ENCODE assay signal across 2 cellular contexts in genomic region chr13:80224468-80224867, GRCh38.
TF ChIP-seq lines count a peak whose summit lies in the region.

No MANE protein-coding gene starts in this region.

TF ChIP-seq in SK-N-SH, 30 proteins besides CTCF, POLR2A, EP300 and RAD21:
- no peak for TF ChIP-seq MXI1 (IDR thresholded peaks at IDR 0.05; ENCODE audit: low read depth, low read length)
- TF ChIP-seq SMC3 (IDR thresholded peaks at IDR 0.05; ENCODE audit: low read depth, low read length) = no peak
- no peak for TF ChIP-seq MAX (IDR thresholded peaks at IDR 0.05; ENCODE audit: low read depth)
- TF ChIP-seq USF1 (IDR thresholded peaks at IDR 0.05; ENCODE audit: borderline replicate concordance, low read depth) = no peak
- no peak for TF ChIP-seq TAF1 (IDR thresholded peaks at IDR 0.05; ENCODE audit: borderline replicate concordance, low read depth, low read length)
- 0 out of 2 replicates have a peak, but pooled peaks have one; percentile 15 for TF ChIP-seq JUND (IDR thresholded peaks at IDR 0.05)
- TF ChIP-seq GATA2 (CRISPR knock-in tag; IDR thresholded peaks at IDR 0.05) = no peak
- no peak for TF ChIP-seq FOSL2 (IDR thresholded peaks at IDR 0.05; ENCODE audit: borderline replicate concordance, low read depth)
- TF ChIP-seq RXRA (IDR thresholded peaks at IDR 0.05; ENCODE audit: borderline replicate concordance, low read depth) = no peak
- peak; percentile 74 for TF ChIP-seq PBX3 (IDR thresholded peaks at IDR 0.05)
- TF ChIP-seq SIN3A (IDR thresholded peaks at IDR 0.05; ENCODE audit: borderline replicate concordance, low read depth, low read length) = no peak
- no peak for TF ChIP-seq FOXM1 (IDR thresholded peaks at IDR 0.05; ENCODE audit: low read depth)
- no peak for TF ChIP-seq POLR2AphosphoS5 (IDR thresholded peaks at IDR 0.05; ENCODE audit: low read depth, low read length)
- no peak for TF ChIP-seq IRF3 (IDR thresholded peaks at IDR 0.05; ENCODE audit: low read depth, low read length)
- TF ChIP-seq EZH2phosphoT487 (IDR thresholded peaks at IDR 0.05; ENCODE audit: borderline replicate concordance, low read depth) = no peak
TF ChIP-seq in SK-N-SH: peak in this region for 2.

TF ChIP-seq in SK-N-SH treated with all-trans-retinoic acid at 6 μM for 48 hours, 23 proteins besides CTCF, POLR2A, EP300 and RAD21:
- no peak for TF ChIP-seq PATZ1 (CRISPR knock-in tag; IDR thresholded peaks at IDR 0.05; ENCODE audit: borderline replicate concordance)
- no peak for TF ChIP-seq OSR1 (CRISPR knock-in tag; IDR thresholded peaks at IDR 0.05)
- TF ChIP-seq CSRNP3 (CRISPR knock-in tag; IDR thresholded peaks at IDR 0.05) = no peak
- no peak for TF ChIP-seq RARB (CRISPR knock-in tag; IDR thresholded peaks at IDR 0.05)
- no peak for TF ChIP-seq POU6F1 (CRISPR knock-in tag; IDR thresholded peaks at IDR 0.05; ENCODE audit: borderline replicate concordance, low read depth)
- TF ChIP-seq PPARA (CRISPR knock-in tag; IDR thresholded peaks at IDR 0.05; ENCODE audit: borderline replicate concordance) = no peak
- TF ChIP-seq ARNTL (CRISPR knock-in tag; IDR thresholded peaks at IDR 0.05; ENCODE audit: borderline replicate concordance, low read depth) = no peak
- no peak for TF ChIP-seq TOX (CRISPR knock-in tag; IDR thresholded peaks at IDR 0.05; ENCODE audit: borderline replicate concordance)
- TF ChIP-seq ZNF70 (CRISPR knock-in tag; IDR thresholded peaks at IDR 0.05) = no peak
- TF ChIP-seq ESRRG (CRISPR knock-in tag; IDR thresholded peaks at IDR 0.05) = no peak
- TF ChIP-seq ZC3H10 (CRISPR knock-in tag; IDR thresholded peaks at IDR 0.05) = no peak
- no peak for TF ChIP-seq CREB5 (CRISPR knock-in tag; IDR thresholded peaks at IDR 0.05; ENCODE audit: low read depth)
- no peak for TF ChIP-seq ZFP3 (CRISPR knock-in tag; IDR thresholded peaks at IDR 0.05)
- TF ChIP-seq CSDC2 (CRISPR knock-in tag; IDR thresholded peaks at IDR 0.05) = no peak
- TF ChIP-seq TCF4 (CRISPR knock-in tag; IDR thresholded peaks at IDR 0.05; ENCODE audit: borderline replicate concordance) = no peak
- TF ChIP-seq BACH2 (CRISPR knock-in tag; IDR thresholded peaks at IDR 0.05; ENCODE audit: borderline replicate concordance) = no peak
- TF ChIP-seq ZNF565 (CRISPR knock-in tag; conservative IDR thresholded peaks at IDR 0.05; ENCODE audit: low read depth) = no peak
- no peak for TF ChIP-seq SNAI2 (CRISPR knock-in tag; IDR thresholded peaks at IDR 0.05)
- no peak for TF ChIP-seq ZFP30 (CRISPR knock-in tag; IDR thresholded peaks at IDR 0.05)
- no peak for TF ChIP-seq GLIS3 (CRISPR knock-in tag; IDR thresholded peaks at IDR 0.05)
